Comparison of ENCODE assay signal across 13 cellular contexts in the genomic region with DNA sequence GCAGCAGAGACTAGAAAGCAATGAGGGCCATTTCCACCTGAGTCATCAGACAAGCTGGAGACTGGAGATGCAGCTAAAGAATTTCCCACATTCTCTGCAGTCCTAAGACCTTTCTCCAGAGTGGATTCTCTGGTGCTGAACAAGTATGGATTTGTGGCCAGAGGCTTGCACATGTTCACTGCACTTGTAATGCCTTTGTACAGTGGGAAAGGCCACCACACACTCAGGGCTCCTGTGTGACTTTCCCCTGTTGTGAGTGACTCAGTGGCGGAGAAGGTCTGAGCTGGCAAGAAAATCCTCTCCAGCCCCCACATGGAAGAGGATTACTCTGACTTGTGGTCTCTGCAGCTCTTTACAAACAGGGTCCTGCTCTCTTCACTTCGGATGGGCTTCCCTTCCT.
"Had no signal": no experiment of that assay in that cellular context is flagged by ENCODE, and none has a peak within 500 bp of the region (broad histone marks: within the 10 kb centered on the region; RNA-seq: fewer than 3 reads in every experiment).

No MANE protein-coding gene starts in this region.

- DNase-seq: activated CD4-positive, alpha-beta T cell treated with anti-CD3 and anti-CD28 coated beads, Interleukin-2, amount 10 ng/mL, durations not matched to agents 7 days and 5 days; activated CD8-positive, alpha-beta memory T cell treated with anti-CD3 and anti-CD28 coated beads, Interleukin-2, amount 50 U/mL, for 48 hours; activated gamma-delta T cell; activated T-cell treated with anti-CD3 and anti-CD28 coated beads, Interleukin-2, amount 50 U/mL, for 72 hours; amniotic stem cell; left lung; mucosa of descending colon; nucleus accumbens; right lobe of liver; stimulated activated CD4-positive, alpha-beta T cell treated with anti-CD3 and anti-CD28 coated beads, Interleukin-1b, Interleukin-23, amount 100 ng/mL, for 48 hours had no signal

- FAIRE-seq: keratinocyte had no signal

- H3K4me3 ChIP-seq: breast epithelium, hepatocyte, left lung, mucosa of descending colon, right lobe of liver had no signal
